ENCODE assay signal across 1 cellular context in genomic region chr1:87113313-87113712, GRCh38.
TF ChIP-seq lines count a peak whose summit lies in the region.

No MANE protein-coding gene starts in this region.

TF ChIP-seq in HepG2, 621 proteins besides CTCF, POLR2A, EP300 and RAD21 (continued from another document):
- TF ChIP-seq, protein P1, sequence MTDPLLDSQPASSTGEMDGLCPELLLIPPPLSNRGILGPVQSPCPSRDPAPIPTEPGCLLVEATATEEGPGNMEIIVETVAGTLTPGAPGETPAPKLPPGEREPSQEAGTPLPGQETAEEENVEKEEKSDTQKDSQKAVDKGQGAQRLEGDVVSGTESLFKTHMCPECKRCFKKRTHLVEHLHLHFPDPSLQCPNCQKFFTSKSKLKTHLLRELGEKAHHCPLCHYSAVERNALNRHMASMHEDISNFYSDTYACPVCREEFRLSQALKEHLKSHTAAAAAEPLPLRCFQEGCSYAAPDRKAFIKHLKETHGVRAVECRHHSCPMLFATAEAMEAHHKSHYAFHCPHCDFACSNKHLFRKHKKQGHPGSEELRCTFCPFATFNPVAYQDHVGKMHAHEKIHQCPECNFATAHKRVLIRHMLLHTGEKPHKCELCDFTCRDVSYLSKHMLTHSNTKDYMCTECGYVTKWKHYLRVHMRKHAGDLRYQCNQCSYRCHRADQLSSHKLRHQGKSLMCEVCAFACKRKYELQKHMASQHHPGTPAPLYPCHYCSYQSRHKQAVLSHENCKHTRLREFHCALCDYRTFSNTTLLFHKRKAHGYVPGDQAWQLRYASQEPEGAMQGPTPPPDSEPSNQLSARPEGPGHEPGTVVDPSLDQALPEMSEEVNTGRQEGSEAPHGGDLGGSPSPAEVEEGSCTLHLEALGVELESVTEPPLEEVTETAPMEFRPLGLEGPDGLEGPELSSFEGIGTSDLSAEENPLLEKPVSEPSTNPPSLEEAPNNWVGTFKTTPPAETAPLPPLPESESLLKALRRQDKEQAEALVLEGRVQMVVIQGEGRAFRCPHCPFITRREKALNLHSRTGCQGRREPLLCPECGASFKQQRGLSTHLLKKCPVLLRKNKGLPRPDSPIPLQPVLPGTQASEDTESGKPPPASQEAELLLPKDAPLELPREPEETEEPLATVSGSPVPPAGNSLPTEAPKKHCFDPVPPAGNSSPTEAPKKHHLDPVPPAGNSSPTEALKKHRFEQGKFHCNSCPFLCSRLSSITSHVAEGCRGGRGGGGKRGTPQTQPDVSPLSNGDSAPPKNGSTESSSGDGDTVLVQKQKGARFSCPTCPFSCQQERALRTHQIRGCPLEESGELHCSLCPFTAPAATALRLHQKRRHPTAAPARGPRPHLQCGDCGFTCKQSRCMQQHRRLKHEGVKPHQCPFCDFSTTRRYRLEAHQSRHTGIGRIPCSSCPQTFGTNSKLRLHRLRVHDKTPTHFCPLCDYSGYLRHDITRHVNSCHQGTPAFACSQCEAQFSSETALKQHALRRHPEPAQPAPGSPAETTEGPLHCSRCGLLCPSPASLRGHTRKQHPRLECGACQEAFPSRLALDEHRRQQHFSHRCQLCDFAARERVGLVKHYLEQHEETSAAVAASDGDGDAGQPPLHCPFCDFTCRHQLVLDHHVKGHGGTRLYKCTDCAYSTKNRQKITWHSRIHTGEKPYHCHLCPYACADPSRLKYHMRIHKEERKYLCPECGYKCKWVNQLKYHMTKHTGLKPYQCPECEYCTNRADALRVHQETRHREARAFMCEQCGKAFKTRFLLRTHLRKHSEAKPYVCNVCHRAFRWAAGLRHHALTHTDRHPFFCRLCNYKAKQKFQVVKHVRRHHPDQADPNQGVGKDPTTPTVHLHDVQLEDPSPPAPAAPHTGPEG (CRISPR knock-in tag; IDR thresholded peaks at IDR 0.05): no peak
- TF ChIP-seq PHF21A (CRISPR knock-in tag; IDR thresholded peaks at IDR 0.05): no peak
- no peak for TF ChIP-seq ZNF224 (CRISPR knock-in tag; IDR thresholded peaks at IDR 0.05)
- TF ChIP-seq HNRNPK (IDR thresholded peaks at IDR 0.05; ENCODE audit: low read depth, low read length, poor library complexity, severe bottlenecking): no peak
- TF ChIP-seq ZNF572 (CRISPR knock-in tag; IDR thresholded peaks at IDR 0.05): no peak
- TF ChIP-seq HNF4G (IDR thresholded peaks at IDR 0.05; ENCODE audit: borderline replicate concordance, low read depth, low read length): no peak
- no peak for TF ChIP-seq HNF4G (CRISPR knock-in tag; IDR thresholded peaks at IDR 0.05; ENCODE audit: borderline replicate concordance, low read depth)
- no peak for TF ChIP-seq ZFX (CRISPR knock-in tag; IDR thresholded peaks at IDR 0.05; ENCODE audit: low read depth)
- no peak for TF ChIP-seq ZNF496 (CRISPR knock-in tag; IDR thresholded peaks at IDR 0.05; ENCODE audit: insufficient replicate concordance)
- TF ChIP-seq HOXA9 (CRISPR knock-in tag; IDR thresholded peaks at IDR 0.05; ENCODE audit: borderline replicate concordance): no peak
- TF ChIP-seq, protein P2, sequence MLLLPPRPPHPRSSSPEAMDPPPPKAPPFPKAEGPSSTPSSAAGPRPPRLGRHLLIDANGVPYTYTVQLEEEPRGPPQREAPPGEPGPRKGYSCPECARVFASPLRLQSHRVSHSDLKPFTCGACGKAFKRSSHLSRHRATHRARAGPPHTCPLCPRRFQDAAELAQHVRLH (CRISPR knock-in tag; IDR thresholded peaks at IDR 0.05; ENCODE audit: borderline replicate concordance, low read depth): no peak
- TF ChIP-seq HNRNPH1 (optimal IDR thresholded peaks at IDR 0.05; ENCODE audit: low read depth, low read length): no peak
- TF ChIP-seq, protein P3, sequence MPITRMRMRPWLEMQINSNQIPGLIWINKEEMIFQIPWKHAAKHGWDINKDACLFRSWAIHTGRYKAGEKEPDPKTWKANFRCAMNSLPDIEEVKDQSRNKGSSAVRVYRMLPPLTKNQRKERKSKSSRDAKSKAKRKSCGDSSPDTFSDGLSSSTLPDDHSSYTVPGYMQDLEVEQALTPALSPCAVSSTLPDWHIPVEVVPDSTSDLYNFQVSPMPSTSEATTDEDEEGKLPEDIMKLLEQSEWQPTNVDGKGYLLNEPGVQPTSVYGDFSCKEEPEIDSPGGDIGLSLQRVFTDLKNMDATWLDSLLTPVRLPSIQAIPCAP (CRISPR knock-in tag; IDR thresholded peaks at IDR 0.05; ENCODE audit: low read depth): no peak
TF ChIP-seq in HepG2: peak in this region for 0.
